8 cellular contexts compared by ENCODE assay signal in the genomic region with DNA sequence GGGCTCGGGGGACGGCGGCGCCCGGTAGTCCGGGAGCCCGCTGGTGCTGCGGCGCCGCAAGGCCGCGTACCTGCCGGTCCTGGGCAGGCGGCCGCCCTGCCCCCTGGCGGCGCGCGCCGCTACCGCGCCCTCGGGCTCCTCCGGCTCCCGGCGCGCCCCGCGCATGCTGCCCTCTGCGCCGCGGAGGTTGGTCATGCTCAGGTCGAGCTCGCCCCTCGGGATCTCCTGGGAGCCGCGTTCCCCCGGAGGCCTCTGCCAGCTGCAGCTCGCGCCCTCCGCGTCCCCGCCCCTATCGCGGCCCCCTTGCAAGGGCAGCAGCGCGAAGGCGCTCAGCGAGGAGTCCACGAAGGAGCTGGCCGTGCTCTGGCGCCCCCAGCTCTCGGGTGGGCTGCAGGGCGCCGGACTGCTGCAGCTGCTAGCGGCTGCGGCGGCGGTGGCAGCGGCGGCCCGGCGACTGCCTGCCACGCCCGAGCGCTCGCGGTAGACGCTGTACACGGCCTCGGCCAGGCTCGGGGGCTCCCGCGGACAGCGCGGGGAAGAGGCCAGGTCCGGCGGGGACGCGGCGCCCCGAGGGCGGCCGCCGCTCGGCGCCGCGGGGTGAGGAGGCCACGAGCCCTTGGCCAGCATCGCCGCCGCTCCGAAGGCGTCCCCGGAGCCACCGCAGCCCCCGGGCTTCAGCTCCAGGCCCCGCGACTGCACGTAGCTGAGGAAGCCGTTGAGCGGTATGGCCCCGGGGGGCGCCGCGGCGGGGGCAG. TPM values are rescaled to one million over a fixed set of nuclear protein-coding genes. Genes with fewer than 3 reads are reported as not detected.
DNase-seq lines count a peak whose midpoint lies in the region; ATAC-seq and TF ChIP-seq lines count a peak whose summit lies in the region.

No MANE protein-coding gene starts in this region.

- peak overlapping the region; percentile 59 for H3K4me2 ChIP-seq in fibroblast of lung (ENCODE audit: extremely low read depth, insufficient read depth, low read length)
- H3K4me2 ChIP-seq in neural progenitor cell, result peak overlapping the region; percentile 88

- H3K4me3 Mint-ChIP-seq in T-helper 17 cell, result no peak overlapping the region
- no peak overlapping the region for H3K4me3 Mint-ChIP-seq in neural progenitor cell

- no peaks in the 10 kb centered on the region for H3K4me1 ChIP-seq in fibroblast of lung (ENCODE audit: control insufficient read depth, extremely low read depth, insufficient read depth, low read length)
- H3K4me1 ChIP-seq in neural progenitor cell, result peaks cover 14% of the 10 kb centered on the region

- H4K20me1 ChIP-seq in fibroblast of lung (ENCODE audit: control insufficient read depth, extremely low read depth, insufficient read depth, low read length) (no peaks in the 10 kb centered on the region), neural progenitor cell (ENCODE audit: low read depth) (peaks cover 43% of the 10 kb centered on the region)

- peak; percentile 62 for ATAC-seq in HG02938 (IDR thresholded peaks at IDR 0.05; ENCODE audit: unreplicated experiment)
- ATAC-seq in T-helper 17 cell, result peak; percentile 73

- peaks cover 9% of the 10 kb centered on the region for H3F3A ChIP-seq in neural progenitor cell (ENCODE audit: low read depth)

- TF ChIP-seq CTCF in fibroblast of lung (conservative IDR thresholded peaks at IDR 0.05 in 1 of 2, IDR thresholded peaks at IDR 0.05 in 1 of 2; ENCODE audit: low read depth in 1 of 2, low read length in 2 of 2), result no peak
- TF ChIP-seq CTCF in neural progenitor cell (IDR thresholded peaks at IDR 0.05), result peak; percentile 64

- no peak overlapping the region for H3K27ac Mint-ChIP-seq in T-helper 17 cell
- H3K27ac Mint-ChIP-seq in neural progenitor cell, result no peak overlapping the region

- no peaks in the 10 kb centered on the region for H3K9me3 Mint-ChIP-seq in neural progenitor cell

- H3K27ac ChIP-seq in fibroblast of lung (ENCODE audit: insufficient read depth, low read length) (no peak overlapping the region), neural progenitor cell (no peak overlapping the region)

- H2AFZ ChIP-seq in fibroblast of lung (ENCODE audit: low read length), result no peak overlapping the region
- H2AFZ ChIP-seq in neural progenitor cell (replicated peaks), result peak overlapping the region; percentile 85

- no peaks in the 10 kb centered on the region for H3K36me3 Mint-ChIP-seq in T-helper 17 cell (ENCODE audit: low read depth)
- H3K36me3 Mint-ChIP-seq in neural progenitor cell, result peaks cover 25% of the 10 kb centered on the region

- H3K79me2 ChIP-seq in fibroblast of lung (ENCODE audit: control insufficient read depth, insufficient read depth, low read length) (no peaks in the 10 kb centered on the region), neural progenitor cell (ENCODE audit: low read depth) (peaks cover 24% of the 10 kb centered on the region)

- H3K27me3 Mint-ChIP-seq in T-helper 17 cell, result peaks cover 59% of the 10 kb centered on the region
- peaks cover 3% of the 10 kb centered on the region for H3K27me3 Mint-ChIP-seq in neural progenitor cell (ENCODE audit: insufficient read depth, low read depth)

- no peaks in the 10 kb centered on the region for H3K9me3 ChIP-seq in T-helper 17 cell (ENCODE audit: control insufficient read depth, low read length, poor library complexity, severe bottlenecking)
- no peaks in the 10 kb centered on the region for H3K9me3 ChIP-seq in fibroblast of lung (ENCODE audit: control insufficient read depth, insufficient read depth, low read depth, low read length)
- H3K9me3 ChIP-seq in neural progenitor cell (ENCODE audit: low read depth), result no peaks in the 10 kb centered on the region

- H3K4me1 Mint-ChIP-seq in T-helper 17 cell (no peaks in the 10 kb centered on the region), neural progenitor cell (peaks cover 22% of the 10 kb centered on the region)

- H3K4me3 ChIP-seq in fibroblast of lung (replicated peaks in 1 of 4; ENCODE audit: control extremely low read depth in 1 of 4, insufficient read depth in 1 of 4, low read depth in 3 of 4, low read length in 4 of 4) (peak overlapping the region in 1 of 4 experiments; percentile 17), neural progenitor cell (peak overlapping the region; percentile 61)

- H3K36me3 ChIP-seq in fibroblast of lung (ENCODE audit: control insufficient read depth, insufficient read depth, low read length) (no peaks in the 10 kb centered on the region), neural progenitor cell (no peaks in the 10 kb centered on the region)

- DNase-seq in NCI-H524 (lab: John Stamatoyannopoulos, UW) (peak; percentile 29 to 67), NCI-H524 treated with DMSO at 0.1 percent for 48 hours (lab: John Stamatoyannopoulos, UW) (no peak), T-helper 17 cell (peak in 1 of 3 donors; percentile 12), fibroblast of lung (ENCODE audit: low read depth in 2 of 2) (peak in 1 of 2 donors; percentile 51), neural progenitor cell (ENCODE audit: low spot score) (peak; percentile 84), NCI-H1417 treated with DMSO at 0.1 percent for 48 hours (lab: John Stamatoyannopoulos, UW) (no peak), activated gamma-delta T cell (lab: John Stamatoyannopoulos, UW) (no peak)

- H3K27me3 ChIP-seq in fibroblast of lung (ENCODE audit: control insufficient read depth, insufficient read depth, low read length), result peaks cover 17% of the 10 kb centered on the region
- peaks cover 48% of the 10 kb centered on the region for H3K27me3 ChIP-seq in neural progenitor cell

- H3K9ac ChIP-seq in fibroblast of lung (ENCODE audit: insufficient read depth, low read length) (no peak overlapping the region), neural progenitor cell (no peak overlapping the region)

RNA-seq across cellular contexts. Expression of a gene that starts 4.5 kb away (rescaled TPM):
- not detected for total RNA-seq in T-helper 17 cell
- 0.17 and 0.26 TPM in 2 replicates for total RNA-seq in fibroblast of lung
- 0.02 and 0.10 TPM in 2 replicates for polyA plus RNA-seq in fibroblast of lung
- 0.02 and 0.30 TPM in 2 replicates for polyA plus RNA-seq in fibroblast of lung (2012)
- 0.11 TPM in 1 of 2 replicates, not detected in the other for polyA minus RNA-seq in fibroblast of lung (ENCODE audit: low replicate concordance)
- 1.4 and 7.5 TPM in 2 replicates for total RNA-seq in neural progenitor cell (ENCODE audit: low replicate concordance)

Comparison
In these comparisons a context has a peak if more than half of its experiments do, and no peak if none do; other contexts are left out.
1. DNase-seq: peak in NCI-H524 (2 of 2) and neural progenitor cell (single experiment); none in NCI-H524 treated with DMSO at 0.1 percent for 48 hours (single experiment), NCI-H1417 treated with DMSO at 0.1 percent for 48 hours (single experiment) and activated gamma-delta T cell (single experiment).